In genomic region chr10:28179490-28180099, GRCh38 we compare ENCODE assay signal across 9 cellular contexts.
DNase-seq lines count a peak whose midpoint lies in the region; ATAC-seq and TF ChIP-seq lines count a peak whose summit lies in the region.
"Had no signal": no experiment of that assay in that cellular context is flagged by ENCODE, and none has a peak within 500 bp of the region (broad histone marks: within the 10 kb centered on the region; RNA-seq: fewer than 3 reads in every experiment).

No MANE protein-coding gene starts in this region.

- no peak overlapping the region for H3K4me3 ChIP-seq in heart left ventricle

- H3K27ac ChIP-seq in heart left ventricle, result no peak overlapping the region
- H3K27ac ChIP-seq: HL-60 had no signal

- no peaks in the 10 kb centered on the region for H3K27me3 Mint-ChIP-seq in activated naive CD8-positive, alpha-beta T cell treated with anti-CD3 and anti-CD28 coated beads for 36 hours

- peaks cover 0 to 16% (median 7%) of the 10 kb centered on the region in 12 donors for H3K4me1 ChIP-seq in heart left ventricle

- H3K9me3 ChIP-seq in heart left ventricle, result no peaks in the 10 kb centered on the region

- intact Hi-C loops in heart left ventricle (cut with DNase I), result loop anchor here (2.0 to 10.0 kb wide), 5 partner anchors 205 to 625 kb away; partner anchors contain the start of gene MKX (in 3 of the 10)

- H3K27ac Mint-ChIP-seq in activated naive CD8-positive, alpha-beta T cell treated with anti-CD3 and anti-CD28 coated beads for 36 hours, result no peak overlapping the region

- H3K9me3 Mint-ChIP-seq in activated naive CD8-positive, alpha-beta T cell treated with anti-CD3 and anti-CD28 coated beads for 36 hours, result no peaks in the 10 kb centered on the region

- peaks cover 3% of the 10 kb centered on the region for H3K36me3 Mint-ChIP-seq in activated naive CD8-positive, alpha-beta T cell treated with anti-CD3 and anti-CD28 coated beads for 36 hours

- DNase-seq in stimulated activated CD4-positive, alpha-beta T cell treated with anti-CD3 and anti-CD28 coated beads, Interleukin-2, amount 100 ng/mL, for 4 hours (ENCODE audit: low read depth), result peak; percentile 25
- no peak for DNase-seq in stimulated activated CD4-positive, alpha-beta T cell treated with anti-CD3 and anti-CD28 coated beads, Interleukin-12 subunit alpha, Interleukin-12 subunit beta, amount 100 ng/mL, for 4 hours
- DNase-seq in HEK293T (ENCODE audit: extremely low spot score), result peak; percentile 30
- peak; percentile 18 to 49 for DNase-seq in NCI-H526 (lab: John Stamatoyannopoulos, UW)
- peak; percentile 14 for DNase-seq in activated naive CD8-positive, alpha-beta T cell treated with anti-CD3 and anti-CD28 coated beads for 36 hours
- DNase-seq in heart left ventricle, result peak in 1 of 5 donors; percentile 9
- DNase-seq in putamen (ENCODE audit: low spot score), result peak; percentile 21
- no peak for DNase-seq in DMS153 treated with DMSO at 0.1 percent for 48 hours (lab: John Stamatoyannopoulos, UW; ENCODE audit: unreplicated experiment)

- H3K36me3 ChIP-seq in heart left ventricle, result no peaks in the 10 kb centered on the region

- peak in 3 of 4 donors; percentile 46 to 65 (median 57) for ATAC-seq in heart left ventricle

- CTCF ChIA-PET in HEK293T (lab: Yijun Ruan, JAX), result interaction anchor here (1.0 to 1.2 kb wide), 2 partner anchors 62 to 621 kb away, joined by 3 to 4 read pairs; no protein-coding TSS in a partner anchor

- H3K4me1 Mint-ChIP-seq in activated naive CD8-positive, alpha-beta T cell treated with anti-CD3 and anti-CD28 coated beads for 36 hours, result peaks cover 40% of the 10 kb centered on the region

- 3 to 9% (median 5%) methylated on average over 2 of the region's 2 CpGs for WGBS in heart left ventricle, 4 donors

- peak; percentile 60 to 82 (median 71) for TF ChIP-seq CTCF in heart left ventricle (IDR thresholded peaks at IDR 0.05)

- POLR2A ChIA-PET in HEK293T (lab: Yijun Ruan, JAX), result no interaction called here

- H3K27me3 ChIP-seq in heart left ventricle, result no peaks in the 10 kb centered on the region

- H3K4me3 Mint-ChIP-seq in activated naive CD8-positive, alpha-beta T cell treated with anti-CD3 and anti-CD28 coated beads for 36 hours, result no peak overlapping the region

- no peak for TF ChIP-seq POLR2A in heart left ventricle (IDR thresholded peaks at IDR 0.05)

TF ChIP-seq in HEK293T, 16 proteins besides CTCF, POLR2A, EP300 and RAD21:
- TF ChIP-seq HDGF (IDR thresholded peaks at IDR 0.05; ENCODE audit: borderline replicate concordance) (no peak), L3MBTL2 (conservative IDR thresholded peaks at IDR 0.05) (no peak), NFRKB (IDR thresholded peaks at IDR 0.05) (no peak), FOXM1 (IDR thresholded peaks at IDR 0.05; ENCODE audit: borderline replicate concordance) (no peak), SP1 (IDR thresholded peaks at IDR 0.05) (no peak), CTBP1 (IDR thresholded peaks at IDR 0.05; ENCODE audit: borderline replicate concordance) (no peak), BHLHE40 (IDR thresholded peaks at IDR 0.05; ENCODE audit: borderline replicate concordance) (no peak), PKNOX1 (IDR thresholded peaks at IDR 0.05) (no peak), FOXK2 (IDR thresholded peaks at IDR 0.05) (no peak), TARDBP (IDR thresholded peaks at IDR 0.05) (no peak), ZNF384 (IDR thresholded peaks at IDR 0.05) (no peak), SUZ12 (IDR thresholded peaks at IDR 0.05) (no peak)

Comparison
In these comparisons a context has a peak if more than half of its experiments do, and no peak if none do; other contexts are left out.
1. DNase-seq: peak in stimulated activated CD4-positive, alpha-beta T cell treated with anti-CD3 and anti-CD28 coated beads, Interleukin-2, amount 100 ng/mL, for 4 hours (single experiment), HEK293T (single experiment), NCI-H526 (2 of 2), activated naive CD8-positive, alpha-beta T cell treated with anti-CD3 and anti-CD28 coated beads for 36 hours (single experiment) and putamen (single experiment); none in stimulated activated CD4-positive, alpha-beta T cell treated with anti-CD3 and anti-CD28 coated beads, Interleukin-12 subunit alpha, Interleukin-12 subunit beta, amount 100 ng/mL, for 4 hours (single experiment) and DMS153 treated with DMSO at 0.1 percent for 48 hours (single experiment).